8 cellular contexts compared by ENCODE assay signal in genomic region chr1:9196129-9197040, GRCh38. TPM values are rescaled to one million over a fixed set of nuclear protein-coding genes. Genes with fewer than 3 reads are reported as not detected.
DNase-seq lines count a peak whose midpoint lies in the region; ATAC-seq, FAIRE-seq and TF ChIP-seq lines count a peak whose summit lies in the region.

No MANE protein-coding gene starts in this region.

- no peak overlapping the region for H3K4me2 ChIP-seq in K562 (ENCODE audit: insufficient read depth, low read length)

- H4K20me1 ChIP-seq in K562 (replicated peaks; ENCODE audit: control insufficient read depth, insufficient read depth, low read length): peaks cover 26% of the 10 kb centered on the region

- H3K27ac ChIP-seq in K562 (ENCODE audit: extremely low read depth, low read depth, low read length): no peak overlapping the region

- FAIRE-seq in K562 (lab: Jason Lieb, UNC): peak; percentile 89

- no TSS peak for BruUV-seq in K562 (replicated peaks; lab: Mats Ljungman, UMichigan)

- H3K9me3 ChIP-seq in MG63 (no peaks in the 10 kb centered on the region), K562 (replicated peaks; ENCODE audit: control insufficient read depth, insufficient read depth, low read depth, low read length) (no peaks in the 10 kb centered on the region)

- TF ChIP-seq POLR2A in K562 (conservative IDR thresholded peaks at IDR 0.05): no peak

- no peak for TF ChIP-seq EP300 in K562 (IDR thresholded peaks at IDR 0.05; ENCODE audit: low read length)

- 0 out of 2 replicates have a peak overlapping the region, but pooled peaks have one; percentile 13 for H2AFZ ChIP-seq in K562 (ENCODE audit: low read depth, low read length)

- H3K9me1 ChIP-seq in K562 (ENCODE audit: control insufficient read depth, insufficient read depth, low read length): no peaks in the 10 kb centered on the region

- ATAC-seq in K562 (peak; percentile 93), HG03039 (IDR thresholded peaks at IDR 0.05; ENCODE audit: unreplicated experiment) (no peak)

- H3K4me3 ChIP-seq in MG63 (no peak overlapping the region), K562 (no peak overlapping the region)

- CTCF ChIA-PET in K562 (lab: Yijun Ruan, JAX; ENCODE audit: low intra/inter-chr PET ratio): interaction anchor here (0.7 to 3.0 kb wide), 5 partner anchors 10 to 186 kb away, joined by 3 to 37 read pairs (median 4); partner anchors contain the start of gene GPR157

- H3K9ac ChIP-seq in K562 (ENCODE audit: insufficient read depth in 1 of 2, low read depth in 2 of 2, low read length in 2 of 2): no peak overlapping the region

- in situ Hi-C loops in ACHN (cut with HindIII; ENCODE audit: low pct_ligation_motif_present, low pct_unique_long_range_greater_than_20kb, low sequenced_read_pairs): no loop called here
- in situ Hi-C loops in GM13976 (cut with MboI; ENCODE audit: low sequenced_read_pairs, unreplicated experiment): loop anchor here (5.0 kb wide), 1 partner anchor 84 kb away; no protein-coding TSS in a partner anchor
- in situ Hi-C loops in K562 (cut with MboI): loop anchor here (5.0 to 10.0 kb wide), 3 partner anchors 49 to 182 kb away; no protein-coding TSS in a partner anchor

- intact Hi-C loops in K562 (cut with micrococcal nuclease): loop anchor here (1.0 to 5.0 kb wide), 4 partner anchors 54 to 279 kb away; no protein-coding TSS in a partner anchor

- POLR2A ChIA-PET in K562 (lab: Yijun Ruan, JAX): interaction anchor here (0.6 to 1.1 kb wide), 4 partner anchors 17 to 301 kb away, joined by 3 read pairs; no protein-coding TSS in a partner anchor

- H3K4me1 ChIP-seq in K562 (replicated peaks in 1 of 2; ENCODE audit: control insufficient read depth in 2 of 2, insufficient read depth in 2 of 2, low read length in 2 of 2): peaks cover 0 to 3% of the 10 kb centered on the region in 2 experiments; a peak in 1 of 5 replicates

- DNase-seq in ACHN (peak; percentile 56), GM13976 (ENCODE audit: low spot score) (peak; percentile 77), MG63 (peak; percentile 45), T1000 (lab: John Stamatoyannopoulos, UW) (peak; percentile 69), K562 (ENCODE audit: extremely low read depth in 1 of 4, low spot score in 3 of 4) (peak; percentile 65 to 71 (median 68)), iPS-NIHi7 (ENCODE audit: extremely low spot score) (peak; percentile 70)
- DNase-seq in stimulated activated CD4-positive, alpha-beta T cell treated with anti-CD3 and anti-CD28 coated beads, Interleukin-12 subunit alpha, Interleukin-12 subunit beta, amount 100 ng/mL, for 4 hours: peak; percentile 57

- peak; percentile 96 for TF ChIP-seq RAD21 in K562 (CRISPR knock-in tag; conservative IDR thresholded peaks at IDR 0.05 in 1 of 2, IDR thresholded peaks at IDR 0.05 in 1 of 2)

- peak; percentile 67 for TF ChIP-seq CTCF in GM13976 (IDR thresholded peaks at IDR 0.05; ENCODE audit: borderline replicate concordance, control extremely low read depth, extremely low read depth, insufficient read depth, missing control alignments)
- TF ChIP-seq CTCF in K562 (IDR thresholded peaks at IDR 0.05 in 2 of 3, conservative IDR thresholded peaks at IDR 0.05 in 1 of 3; ENCODE audit: insufficient read depth in 2 of 3, low read depth in 1 of 3, low read length in 3 of 3): peak; percentile 90 to 97 (median 94)

- H3K36me3 ChIP-seq in MG63 (no peaks in the 10 kb centered on the region), K562 (ENCODE audit: control insufficient read depth, insufficient read depth, low read length) (no peaks in the 10 kb centered on the region)

- no peaks in the 10 kb centered on the region for H3K27me3 ChIP-seq in MG63
- peaks cover 53 to 76% of the 10 kb centered on the region in 2 experiments for H3K27me3 ChIP-seq in K562 (ENCODE audit: control insufficient read depth in 2 of 2, insufficient read depth in 2 of 2, low read length in 2 of 2)

- H3K79me2 ChIP-seq in K562 (ENCODE audit: control insufficient read depth, insufficient read depth, low read length): no peaks in the 10 kb centered on the region

- WGBS in K562 (ENCODE audit: insufficient coverage, low coverage, missing lambda C conversion rate): 5% methylated on average over 31 of the region's 31 CpGs

TF ChIP-seq in K562, 482 proteins besides CTCF, POLR2A, EP300 and RAD21 (continues in another document):
- no peak for TF ChIP-seq ZNF77 (CRISPR knock-in tag; IDR thresholded peaks at IDR 0.05)
- no peak for TF ChIP-seq ZBTB1 (CRISPR knock-in tag; IDR thresholded peaks at IDR 0.05; ENCODE audit: borderline replicate concordance, low read depth)
- TF ChIP-seq SNIP1 (IDR thresholded peaks at IDR 0.05; ENCODE audit: low read depth): no peak
- no peak for TF ChIP-seq KDM2B (CRISPR knock-in tag; IDR thresholded peaks at IDR 0.05)
- no peak for TF ChIP-seq BACH1 (tag; IDR thresholded peaks at IDR 0.05)
- TF ChIP-seq RB1 (IDR thresholded peaks at IDR 0.05; ENCODE audit: low read depth): peak; percentile 31; the same call in 1 of the 2 replicates
- TF ChIP-seq PHF20 (IDR thresholded peaks at IDR 0.05; ENCODE audit: partially characterized antibody): no peak
- TF ChIP-seq, protein P1, sequence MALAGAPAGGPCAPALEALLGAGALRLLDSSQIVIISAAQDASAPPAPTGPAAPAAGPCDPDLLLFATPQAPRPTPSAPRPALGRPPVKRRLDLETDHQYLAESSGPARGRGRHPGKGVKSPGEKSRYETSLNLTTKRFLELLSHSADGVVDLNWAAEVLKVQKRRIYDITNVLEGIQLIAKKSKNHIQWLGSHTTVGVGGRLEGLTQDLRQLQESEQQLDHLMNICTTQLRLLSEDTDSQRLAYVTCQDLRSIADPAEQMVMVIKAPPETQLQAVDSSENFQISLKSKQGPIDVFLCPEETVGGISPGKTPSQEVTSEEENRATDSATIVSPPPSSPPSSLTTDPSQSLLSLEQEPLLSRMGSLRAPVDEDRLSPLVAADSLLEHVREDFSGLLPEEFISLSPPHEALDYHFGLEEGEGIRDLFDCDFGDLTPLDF (CRISPR knock-in tag; IDR thresholded peaks at IDR 0.05): no peak
- TF ChIP-seq, protein P2, sequence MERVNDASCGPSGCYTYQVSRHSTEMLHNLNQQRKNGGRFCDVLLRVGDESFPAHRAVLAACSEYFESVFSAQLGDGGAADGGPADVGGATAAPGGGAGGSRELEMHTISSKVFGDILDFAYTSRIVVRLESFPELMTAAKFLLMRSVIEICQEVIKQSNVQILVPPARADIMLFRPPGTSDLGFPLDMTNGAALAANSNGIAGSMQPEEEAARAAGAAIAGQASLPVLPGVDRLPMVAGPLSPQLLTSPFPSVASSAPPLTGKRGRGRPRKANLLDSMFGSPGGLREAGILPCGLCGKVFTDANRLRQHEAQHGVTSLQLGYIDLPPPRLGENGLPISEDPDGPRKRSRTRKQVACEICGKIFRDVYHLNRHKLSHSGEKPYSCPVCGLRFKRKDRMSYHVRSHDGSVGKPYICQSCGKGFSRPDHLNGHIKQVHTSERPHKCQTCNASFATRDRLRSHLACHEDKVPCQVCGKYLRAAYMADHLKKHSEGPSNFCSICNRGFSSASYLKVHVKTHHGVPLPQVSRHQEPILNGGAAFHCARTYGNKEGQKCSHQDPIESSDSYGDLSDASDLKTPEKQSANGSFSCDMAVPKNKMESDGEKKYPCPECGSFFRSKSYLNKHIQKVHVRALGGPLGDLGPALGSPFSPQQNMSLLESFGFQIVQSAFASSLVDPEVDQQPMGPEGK (CRISPR knock-in tag; IDR thresholded peaks at IDR 0.05; ENCODE audit: borderline replicate concordance): no peak
- TF ChIP-seq ZNF518B (CRISPR knock-in tag; IDR thresholded peaks at IDR 0.05): no peak
- TF ChIP-seq ZKSCAN8 (CRISPR knock-in tag; IDR thresholded peaks at IDR 0.05): no peak

RNA-seq across cellular contexts. Expression of gene H6PD, which starts 38.2 kb away (rescaled TPM):
- total RNA-seq in MG63 (2014; rRNA removed; shearing (Covaris generic); ENCODE audit: low replicate concordance): 14.1 and 16.7 TPM in 2 replicates
- total RNA-seq in K562 (2011; cell fraction: chromatin; rRNA removed; ENCODE audit: low replicate concordance): 1.6 and 4.4 TPM in 2 replicates
- total RNA-seq in K562 (2011; cell fraction: nucleolus; rRNA removed): 3.2 and 3.8 TPM in 2 replicates
- total RNA-seq in K562 (2011; cell fraction: nucleoplasm; rRNA removed): 3.3 and 3.5 TPM in 2 replicates
- 1.0 and 1.5 TPM in 2 replicates for total RNA-seq in K562 (2014; rRNA removed)
- 0.84 and 1.2 TPM in 2 replicates for total RNA-seq in K562 (2014; rRNA removed; fragmentation: Illumina TruSeq; extraction: Trizol)
- total RNA-seq in K562 (2015; rRNA removed; fragmentation: Illumina TruSeq; extraction: Trizol): 1.5 and 1.7 TPM in 2 replicates
- 1.8 and 2.5 TPM in 2 replicates for total RNA-seq in K562 (2021)
- 0.82 and 1.9 TPM in 2 replicates for polyA plus RNA-seq in K562 (2011; rRNA removed)
- polyA plus RNA-seq in K562 (2011; cell fraction: cytosol; rRNA removed): 1.4 and 1.8 TPM in 2 replicates
- polyA plus RNA-seq in K562 (2011; cell fraction: nucleus; rRNA removed): 1.7 and 1.8 TPM in 2 replicates
- 1.5 and 6.3 TPM in 2 replicates for polyA plus RNA-seq in K562 (2012)
- polyA plus RNA-seq in K562 (2014; fragmentation: Illumina TruSeq; extraction: Trizol): 0.95 and 1.1 TPM in 2 replicates
- under 1 TPM; 0.04 to 0.08 TPM for polyA plus RNA-seq in K562 (2014; fragmentation: Nextera tagmentation; extraction: Ambion mirVana)
- polyA plus RNA-seq in K562 (2014; rRNA removed): 1.1 and 1.2 TPM in 2 replicates
- polyA minus RNA-seq in K562 (2011; rRNA and poly(A)+ RNA removed): 0.95 and 1.0 TPM in 2 replicates
- polyA minus RNA-seq in K562 (2011; cell fraction: cytosol; rRNA and poly(A)+ RNA removed): 1.7 and 2.8 TPM in 2 replicates
- polyA minus RNA-seq in K562 (2011; cell fraction: nucleus; rRNA and poly(A)+ RNA removed): 0.81 and 1.00 TPM in 2 replicates
